Comparison of ENCODE assay signal across 25 cellular contexts in genomic region chr15:81434882-81435281, GRCh38.
DNase-seq lines count a peak whose midpoint lies in the region; ATAC-seq, FAIRE-seq and TF ChIP-seq lines count a peak whose summit lies in the region.
"Had no signal": no experiment of that assay in that cellular context is flagged by ENCODE, and none has a peak within 500 bp of the region (broad histone marks: within the 10 kb centered on the region; RNA-seq: fewer than 3 reads in every experiment).

No MANE protein-coding gene starts in this region.

- peaks cover 24% of the 10 kb centered on the region for H3K9me3 ChIP-seq in endodermal cell (ENCODE audit: control insufficient read depth, low read length)
- H3K9me3 ChIP-seq: BE2C, BLaER1 had no signal

- in situ Hi-C loops in brain microvascular endothelial cell (cut with HindIII; ENCODE audit: low pct_ligation_motif_present, low sequenced_read_pairs) = no loop called here

- no peaks in the 10 kb centered on the region for H3K36me3 ChIP-seq in endodermal cell (ENCODE audit: control insufficient read depth, insufficient read depth, low read length)
- no peaks in the 10 kb centered on the region for H3K36me3 ChIP-seq in brain microvascular endothelial cell (replicated peaks)
- H3K36me3 ChIP-seq: BE2C, BLaER1 had no signal

- H3K9me3 Mint-ChIP-seq in endodermal cell = peaks cover 24% of the 10 kb centered on the region

- FAIRE-seq in GM12892 (lab: Jason Lieb, UNC) = no peak
- FAIRE-seq: A204.1, GM12878, GM19239 had no signal

- TF ChIP-seq CTCF in endodermal cell (conservative IDR thresholded peaks at IDR 0.05) (no peak), brain microvascular endothelial cell (IDR thresholded peaks at IDR 0.05; ENCODE audit: low read depth, low read length, missing control alignments) (no peak)

- H3K27ac Mint-ChIP-seq in endodermal cell = no peak overlapping the region
- H3K27ac Mint-ChIP-seq: CD14-positive monocyte; CD4-positive, alpha-beta memory T cell; CD4-positive, CD25-positive, alpha-beta regulatory T cell; CD8-positive, alpha-beta memory T cell had no signal

- peaks cover 13% of the 10 kb centered on the region for H3K4me1 ChIP-seq in endodermal cell (ENCODE audit: control insufficient read depth, insufficient read depth, low read length)
- H3K4me1 ChIP-seq: BE2C, BLaER1 had no signal

- no peak overlapping the region for H3K4me3 Mint-ChIP-seq in endodermal cell
- H3K4me3 Mint-ChIP-seq: CD14-positive monocyte; CD4-positive, alpha-beta memory T cell; CD4-positive, CD25-positive, alpha-beta regulatory T cell; CD8-positive, alpha-beta memory T cell had no signal

- TF ChIP-seq POLR2A in GM12892 (IDR thresholded peaks at IDR 0.05; ENCODE audit: low read depth, low read length) = no peak

- peaks cover 35% of the 10 kb centered on the region for H3K4me1 Mint-ChIP-seq in endodermal cell
- H3K4me1 Mint-ChIP-seq: CD14-positive monocyte; CD4-positive, alpha-beta memory T cell; CD4-positive, CD25-positive, alpha-beta regulatory T cell; CD8-positive, alpha-beta memory T cell had no signal

- H3K27me3 ChIP-seq in endodermal cell (ENCODE audit: control insufficient read depth, insufficient read depth, low read length, poor library complexity, severe bottlenecking) = no peaks in the 10 kb centered on the region
- H3K27me3 ChIP-seq in brain microvascular endothelial cell (replicated peaks) = no peaks in the 10 kb centered on the region
- H3K27me3 ChIP-seq: BE2C, BLaER1 had no signal

- H3K4me3 ChIP-seq in endodermal cell (ENCODE audit: low read length) (peak overlapping the region; percentile 1), brain microvascular endothelial cell (ENCODE audit: low read depth, low read length) (no peak overlapping the region)
- H3K4me3 ChIP-seq: BLaER1, GM12878 had no signal

- no peaks in the 10 kb centered on the region for H3K27me3 Mint-ChIP-seq in endodermal cell (ENCODE audit: insufficient read depth)

- peaks cover 4% of the 10 kb centered on the region for H3K36me3 Mint-ChIP-seq in endodermal cell (ENCODE audit: low read depth)
- H3K36me3 Mint-ChIP-seq: CD14-positive monocyte; CD4-positive, CD25-positive, alpha-beta regulatory T cell; CD8-positive, alpha-beta memory T cell had no signal

- ATAC-seq in GM18868 (IDR thresholded peaks at IDR 0.05; ENCODE audit: unreplicated experiment) = no peak
- ATAC-seq: GM12878 had no signal

- whole genome bisulfite sequencing in endodermal cell (ENCODE audit: insufficient coverage in 1 of 2, insufficient read length in 1 of 2), 2 experiments = 88% methylated on average over 1 of the region's 1 CpG; no CpG with 5 or more reads in 1 of the 2 experiments

- H3K9ac ChIP-seq in endodermal cell (ENCODE audit: extremely low read depth, low read length, poor library complexity, severe bottlenecking) = no peak overlapping the region
- H3K9ac ChIP-seq: BLaER1 had no signal

- DNase-seq in endodermal cell (no peak), middle frontal gyrus (ENCODE audit: extremely low spot score, low spot score) (peak; percentile 44), GM12892 (ENCODE audit: insufficient read length) (no peak), brain microvascular endothelial cell (no peak)
- DNase-seq: 8988T; ACHN; BE2C; C1 segment of cervical spinal cord; CD4-positive, alpha-beta memory T cell; CD4-positive, CD25-positive, alpha-beta regulatory T cell; CD8-positive, alpha-beta memory T cell; COR-L47; DMS 273 treated with DMSO at 0.1 percent for 48 hours; DMS153; DMS53; DMS79; DND-41; EL; GDM1 had no signal

- H3K27ac ChIP-seq in endodermal cell (ENCODE audit: low read depth, low read length) (no peak overlapping the region), brain microvascular endothelial cell (no peak overlapping the region)
- H3K27ac ChIP-seq: BLaER1 had no signal
